Comparison of ENCODE assay signal across 8 cellular contexts in the genomic region with DNA sequence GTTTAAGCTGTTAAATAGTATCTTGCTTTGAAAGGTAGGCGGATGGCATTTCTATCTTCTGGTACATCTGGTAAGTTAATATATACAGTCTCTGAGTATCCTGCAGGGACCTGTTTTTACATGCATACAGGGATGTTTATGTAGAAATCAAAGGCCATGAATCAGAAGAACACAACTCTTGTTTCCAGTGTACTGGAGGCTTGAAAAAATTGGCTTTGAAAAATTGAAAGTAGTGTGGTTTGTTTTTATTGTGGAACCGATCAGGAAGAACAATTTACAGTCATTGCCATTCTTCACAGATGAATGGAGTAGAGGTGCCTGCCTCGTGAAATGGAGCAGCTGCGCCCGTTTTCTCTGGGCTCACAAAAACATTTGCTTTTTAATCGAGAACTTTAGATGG. TPM values are rescaled to one million over a fixed set of nuclear protein-coding genes. Genes with fewer than 3 reads are reported as not detected.
DNase-seq lines count a peak whose midpoint lies in the region; ATAC-seq, FAIRE-seq and TF ChIP-seq lines count a peak whose summit lies in the region.

No MANE protein-coding gene starts in this region.

- peak overlapping the region; percentile 42 for H3K9ac ChIP-seq in skeletal muscle satellite cell (ENCODE audit: low read depth, low read length)

- in situ Hi-C loops in astrocyte of the cerebellum (cut with HindIII; ENCODE audit: low sequenced_read_pairs): no loop called here

- POLR2A ChIA-PET in AG04450 (lab: Yijun Ruan, JAX): no interaction called here

- TF ChIP-seq CTCF in AG04450 (IDR thresholded peaks at IDR 0.05; ENCODE audit: low read depth, low read length): no peak
- no peak for TF ChIP-seq CTCF in astrocyte of the cerebellum (IDR thresholded peaks at IDR 0.05; ENCODE audit: low read depth, low read length, missing control alignments)
- TF ChIP-seq CTCF in endothelial cell (IDR thresholded peaks at IDR 0.05; ENCODE audit: unreplicated experiment): no peak

- peak overlapping the region; percentile 80 for H3K4me2 ChIP-seq in skeletal muscle satellite cell (ENCODE audit: low read length)

- CTCF ChIA-PET in AG04450 (lab: Charles Lee): interaction anchor here (0.9 to 3.4 kb wide), 2 partner anchors 11 to 263 kb away, joined by 3 to 13 read pairs; no protein-coding TSS in a partner anchor

- ATAC-seq in HG03521 (IDR thresholded peaks at IDR 0.05; ENCODE audit: unreplicated experiment): no peak

- peak; percentile 86 for FAIRE-seq in GM19239 (lab: Jason Lieb, UNC)

- H3K4me3 Mint-ChIP-seq in endothelial cell (ENCODE audit: unreplicated experiment): no peak overlapping the region

- H3K4me3 ChIP-seq in AG04450 (ENCODE audit: low read depth, low read length) (peak overlapping the region; percentile 21), astrocyte of the cerebellum (ENCODE audit: low read depth, low read length) (peak overlapping the region; percentile 9), skeletal muscle satellite cell (ENCODE audit: low read length) (peak overlapping the region; percentile 59)

- H3K4me1 Mint-ChIP-seq in endothelial cell (ENCODE audit: unreplicated experiment): no peaks in the 10 kb centered on the region

- H3K9me3 ChIP-seq in AG04450 (ENCODE audit: control insufficient read depth, insufficient read depth, low read length) (no peaks in the 10 kb centered on the region), skeletal muscle satellite cell (replicated peaks; ENCODE audit: low read length) (no peaks in the 10 kb centered on the region)

- H3K27ac ChIP-seq in AG04450 (ENCODE audit: low read depth, low read length): no peak overlapping the region

- peaks cover 26% of the 10 kb centered on the region for H3K4me1 ChIP-seq in skeletal muscle satellite cell (ENCODE audit: control insufficient read depth, insufficient read depth, low read length)

- no peaks in the 10 kb centered on the region for H3K36me3 ChIP-seq in skeletal muscle satellite cell (ENCODE audit: insufficient read depth, low read length)

- no peaks in the 10 kb centered on the region for H3K36me3 Mint-ChIP-seq in endothelial cell (ENCODE audit: low read depth, unreplicated experiment)

- no peaks in the 10 kb centered on the region for H3K27me3 ChIP-seq in AG04450 (ENCODE audit: control insufficient read depth, insufficient read depth, low read length)
- no peaks in the 10 kb centered on the region for H3K27me3 ChIP-seq in skeletal muscle satellite cell (ENCODE audit: control insufficient read depth, insufficient read depth, low read length)

- DNase-seq in AG04450 (ENCODE audit: low read depth, low spot score): no peak
- no peak for DNase-seq in GM19239 (ENCODE audit: insufficient read length, low spot score)
- peak; percentile 50 for DNase-seq in NCI-H1417 treated with DMSO at 0.1 percent for 48 hours (lab: John Stamatoyannopoulos, UW)
- no peak for DNase-seq in astrocyte of the cerebellum (ENCODE audit: low read depth)
- DNase-seq in OCI-M1 (lab: John Stamatoyannopoulos, UW): no peak
- DNase-seq in endothelial cell (ENCODE audit: low spot score): no peak

- H3K9me3 Mint-ChIP-seq in endothelial cell (ENCODE audit: unreplicated experiment): no peaks in the 10 kb centered on the region

- no peak overlapping the region for H3K27ac Mint-ChIP-seq in endothelial cell (ENCODE audit: unreplicated experiment)

- H3K27me3 Mint-ChIP-seq in endothelial cell (ENCODE audit: unreplicated experiment): peaks cover 4% of the 10 kb centered on the region

RNA-seq across cellular contexts. Expression of gene RPA3, which starts 54.0 kb away (rescaled TPM):
- 18.6 and 22.9 TPM in 2 replicates for polyA plus RNA-seq in AG04450 (2011; rRNA removed)
- 2.8 and 4.3 TPM in 2 replicates for polyA minus RNA-seq in AG04450 (2011; rRNA and poly(A)+ RNA removed)
- 33.6 and 52.7 TPM in 2 replicates for total RNA-seq in skeletal muscle satellite cell (2012; rRNA removed)
- total RNA-seq in endothelial cell (ENCODE audit: unreplicated experiment): 23.6 TPM

Comparison
In these comparisons a context has a peak if more than half of its experiments do, and no peak if none do; other contexts are left out.
1. H3K4me3 ChIP-seq: peak in every context shown above with its lines; median percentile 59 in skeletal muscle satellite cell; 21 in AG04450; 9 in astrocyte of the cerebellum.